Comparison of ENCODE assay signal across 13 cellular contexts in genomic region chr21:44485796-44486195, GRCh38. TPM values are rescaled to one million over a fixed set of nuclear protein-coding genes. Genes with fewer than 3 reads are reported as not detected.
DNase-seq lines count a peak whose midpoint lies in the region; TF ChIP-seq lines count a peak whose summit lies in the region.
"Had no signal": no experiment of that assay in that cellular context is flagged by ENCODE, and none has a peak within 500 bp of the region (broad histone marks: within the 10 kb centered on the region; RNA-seq: fewer than 3 reads in every experiment).

No MANE protein-coding gene starts in this region.

- peaks cover 2% of the 10 kb centered on the region for H3K4me1 Mint-ChIP-seq in activated CD4-positive, alpha-beta T cell treated with anti-CD3 and anti-CD28 coated beads, Interleukin-2, amount 10 ng/mL, durations not matched to agents 24 days and 14 days
- H3K4me1 Mint-ChIP-seq: stimulated activated naive B cell treated with anti-CD40 and anti-IgM and Interleukin-4, amounts not matched to agents 10 μg/mL and 1 μg/mL and 100 μg/mL, for 72 hours had no signal

- peak overlapping the region; percentile 57 for H3K9ac ChIP-seq in adipocyte (ENCODE audit: low read length)
- peak overlapping the region in 1 of 2 donors; percentile 44 for H3K9ac ChIP-seq in liver (ENCODE audit: low read depth in 1 of 2, low read length in 2 of 2)

- no peaks in the 10 kb centered on the region for H3K36me3 ChIP-seq in adipocyte (ENCODE audit: control insufficient read depth, insufficient read depth, low read length, severe bottlenecking)
- peaks cover 1 to 8% (median 2%) of the 10 kb centered on the region in 4 donors for H3K36me3 ChIP-seq in liver (ENCODE audit: control insufficient read depth in 4 of 4, insufficient read depth in 3 of 4, low read depth in 1 of 4, low read length in 3 of 4)
- H3K36me3 ChIP-seq in stomach = peaks cover 0 to 5% (median 0%) of the 10 kb centered on the region in 4 donors
- no peaks in the 10 kb centered on the region for H3K36me3 ChIP-seq in OCI-LY7 (ENCODE audit: insufficient read depth, low read length)
- H3K36me3 ChIP-seq: neutrophil had no signal

- peaks cover 3% of the 10 kb centered on the region for H3K4me1 ChIP-seq in adipocyte (ENCODE audit: control insufficient read depth, insufficient read depth, low read length)
- H3K4me1 ChIP-seq in liver (ENCODE audit: control insufficient read depth in 4 of 4, insufficient read depth in 4 of 4, low read length in 3 of 4) = peaks cover 2 to 27% (median 19%) of the 10 kb centered on the region in 4 donors
- peaks cover 0 to 21% (median 12%) of the 10 kb centered on the region in 4 donors for H3K4me1 ChIP-seq in stomach
- no peaks in the 10 kb centered on the region for H3K4me1 ChIP-seq in OCI-LY7 (ENCODE audit: insufficient read depth, low read length, poor library complexity, severe bottlenecking)

- peaks cover 4% of the 10 kb centered on the region for H3K9me3 Mint-ChIP-seq in activated CD4-positive, alpha-beta T cell treated with anti-CD3 and anti-CD28 coated beads, Interleukin-2, amount 10 ng/mL, durations not matched to agents 24 days and 14 days
- H3K9me3 Mint-ChIP-seq: effector memory CD8-positive, alpha-beta T cell had no signal

- no peaks in the 10 kb centered on the region for H3K36me3 Mint-ChIP-seq in activated CD4-positive, alpha-beta T cell treated with anti-CD3 and anti-CD28 coated beads, Interleukin-2, amount 10 ng/mL, durations not matched to agents 24 days and 14 days (ENCODE audit: low read depth)

- no peaks in the 10 kb centered on the region for H3K9me2 ChIP-seq in OCI-LY7 (ENCODE audit: insufficient read depth, low read length)

- no peak for DNase-seq in activated CD4-positive, alpha-beta T cell treated with anti-CD3 and anti-CD28 coated beads, Interleukin-2, amount 10 ng/mL, durations not matched to agents 24 days and 14 days
- DNase-seq in activated CD4-positive, alpha-beta T cell treated with anti-CD3 and anti-CD28 coated beads, Interleukin-2, amount 50 U/mL, for 1 hour = no peak
- no peak for DNase-seq in adipocyte (ENCODE audit: low read depth)
- no peak for DNase-seq in stomach
- no peak for DNase-seq in SW480 (ENCODE audit: low spot score)
- no peak for DNase-seq in iPS-NIHi11 (ENCODE audit: low spot score)
- no peak for DNase-seq in OCI-LY7 (ENCODE audit: low spot score)
- DNase-seq: DND-41, SIG-M5 had no signal

- TF ChIP-seq POLR2A in stomach (IDR thresholded peaks at IDR 0.05) = no peak

- no peak overlapping the region for H3K27ac Mint-ChIP-seq in activated CD4-positive, alpha-beta T cell treated with anti-CD3 and anti-CD28 coated beads, Interleukin-2, amount 10 ng/mL, durations not matched to agents 24 days and 14 days
- H3K27ac Mint-ChIP-seq: effector memory CD8-positive, alpha-beta T cell; stimulated activated naive B cell treated with anti-CD40 and anti-IgM and Interleukin-4, amounts not matched to agents 10 μg/mL and 1 μg/mL and 100 μg/mL, for 72 hours had no signal

- TF ChIP-seq CTCF in liver (IDR thresholded peaks at IDR 0.05; ENCODE audit: low read depth, low read length, missing input control) (no peak), stomach (IDR thresholded peaks at IDR 0.05) (no peak), OCI-LY7 (conservative IDR thresholded peaks at IDR 0.05; ENCODE audit: low read length) (no peak)

- H3K27ac ChIP-seq in liver (ENCODE audit: low read depth in 1 of 2, low read length in 2 of 2) (peak overlapping the region; percentile 15 to 70), stomach (no peak overlapping the region), OCI-LY7 (ENCODE audit: low read depth, low read length, poor library complexity, severe bottlenecking) (no peak overlapping the region)
- H3K27ac ChIP-seq: neutrophil had no signal

- H3K4me3 ChIP-seq in adipocyte (ENCODE audit: low read length) (peak overlapping the region; percentile 75), liver (ENCODE audit: low read depth in 1 of 3, low read length in 3 of 3) (peak overlapping the region; percentile 18 to 64 (median 50)), stomach (peak overlapping the region in 3 of 4 donors; percentile 3 to 29 (median 27)), OCI-LY7 (ENCODE audit: low read depth, low read length, poor library complexity, severe bottlenecking) (no peak overlapping the region)

- no peak overlapping the region for H2AFZ ChIP-seq in OCI-LY7 (ENCODE audit: low read length)

- BruUV-seq in OCI-LY7 (replicated peaks; lab: Mats Ljungman, UMichigan) = no TSS peak

- TF ChIP-seq RAD21 in liver (IDR thresholded peaks at IDR 0.05) = no peak

- H3K9me3 ChIP-seq in adipocyte (ENCODE audit: control insufficient read depth, low read length) (no peaks in the 10 kb centered on the region), liver (ENCODE audit: control insufficient read depth in 4 of 4, low read length in 3 of 4) (no peaks in the 10 kb centered on the region), stomach (no peaks in the 10 kb centered on the region), OCI-LY7 (ENCODE audit: low read length) (no peaks in the 10 kb centered on the region)
- H3K9me3 ChIP-seq: neutrophil had no signal

- H3K4me2 ChIP-seq in OCI-LY7 (ENCODE audit: low read length) = no peak overlapping the region

- H4K20me1 ChIP-seq in OCI-LY7 (ENCODE audit: insufficient read depth, low read length) = no peaks in the 10 kb centered on the region

- 79% methylated on average over 10 of the region's 10 CpGs for WGBS in liver
- WGBS in stomach, 5 donors = 64 to 83% (median 69%) methylated on average over 9 to 10 of the region's 10 CpGs

- peak overlapping the region; percentile 46 for H3K4me3 Mint-ChIP-seq in activated CD4-positive, alpha-beta T cell treated with anti-CD3 and anti-CD28 coated beads, Interleukin-2, amount 10 ng/mL, durations not matched to agents 24 days and 14 days

- POLR2A ChIA-PET in OCI-LY7 (lab: Charles Lee) = no interaction called here

- peaks cover 30% of the 10 kb centered on the region for H3K27me3 ChIP-seq in adipocyte (replicated peaks; ENCODE audit: control insufficient read depth, insufficient read depth, low read length)
- no peaks in the 10 kb centered on the region for H3K27me3 ChIP-seq in liver (ENCODE audit: control insufficient read depth in 4 of 4, insufficient read depth in 4 of 4, low read length in 3 of 4)
- H3K27me3 ChIP-seq in stomach = peaks cover 0 to 7% (median 0%) of the 10 kb centered on the region in 3 donors

- H3K79me2 ChIP-seq in OCI-LY7 (ENCODE audit: insufficient read depth, low read depth, low read length) = no peaks in the 10 kb centered on the region

- intact Hi-C loops in activated CD4-positive, alpha-beta T cell treated with anti-CD3 and anti-CD28 coated beads, Interleukin-2, amount 10 ng/mL, durations not matched to agents 24 days and 14 days (cut with micrococcal nuclease) = no loop called here
- intact Hi-C loops in stomach (cut with DNase I; ENCODE audit: low total_unique reads) = no loop called here
- intact Hi-C loops in OCI-LY7 (cut with micrococcal nuclease; ENCODE audit: unreplicated experiment) = no loop called here

- H3K27me3 Mint-ChIP-seq in activated CD4-positive, alpha-beta T cell treated with anti-CD3 and anti-CD28 coated beads, Interleukin-2, amount 10 ng/mL, durations not matched to agents 24 days and 14 days = peaks cover 10% of the 10 kb centered on the region

- no peak for TF ChIP-seq EP300 in stomach (IDR thresholded peaks at IDR 0.05)

- CTCF ChIA-PET in OCI-LY7 (lab: Charles Lee; ENCODE audit: unreplicated experiment) = no interaction called here

TF ChIP-seq in liver, 16 proteins besides CTCF, POLR2A, EP300 and RAD21 (continues in another document):
- TF ChIP-seq REST (IDR thresholded peaks at IDR 0.05) = no peak
- TF ChIP-seq HNF4G (IDR thresholded peaks at IDR 0.05) = no peak
- TF ChIP-seq SP1 (IDR thresholded peaks at IDR 0.05) = no peak
- no peak for TF ChIP-seq EGR1 (IDR thresholded peaks at IDR 0.05; ENCODE audit: low read depth in 2 of 2)
- no peak for TF ChIP-seq NR2F2 (IDR thresholded peaks at IDR 0.05)
- TF ChIP-seq JUND (IDR thresholded peaks at IDR 0.05) = no peak

RNA-seq across cellular contexts. Expression of gene LRRC3, which starts 30.5 kb away (rescaled TPM):
- 2.3 and 2.4 TPM in 2 replicates for total RNA-seq in activated CD4-positive, alpha-beta T cell treated with anti-CD3 and anti-CD28 coated beads, Interleukin-2, amount 10 ng/mL, durations not matched to agents 24 days and 14 days
- total RNA-seq in liver = 10 to 100 TPM in 1 of 2 donors, 1 to 10 TPM in 1; 3.0 to 14.2 TPM
- 10 to 100 TPM in 1 of 2 donors, 1 to 10 TPM in 1; 3.9 to 11.1 TPM for polyA plus RNA-seq in liver
- 1 to 10 TPM; 1.2 to 8.0 (median 5.5) TPM for total RNA-seq in stomach
- polyA plus RNA-seq in stomach = 1 to 10 TPM in 2 of 3 donors, under 1 TPM in 1; 0.76 to 1.3 (median 1.3) TPM
- total RNA-seq in OCI-LY7 (2014; rRNA removed; shearing (Covaris generic)) = not detected in 2 replicates
- total RNA-seq in OCI-LY7 (2022) = not detected in 2 replicates

RNA-seq across cellular contexts. Expression of gene KRTAP10-1, which starts 54.2 kb away (rescaled TPM):
- not detected in 2 replicates for total RNA-seq in activated CD4-positive, alpha-beta T cell treated with anti-CD3 and anti-CD28 coated beads, Interleukin-2, amount 10 ng/mL, durations not matched to agents 24 days and 14 days
- total RNA-seq in liver = not detected
- polyA plus RNA-seq in liver = not detected
- not detected for total RNA-seq in stomach
- polyA plus RNA-seq in stomach = not detected
- total RNA-seq in OCI-LY7 (2014; rRNA removed; shearing (Covaris generic)) = 0.13 TPM in 1 of 2 replicates, not detected in the other
- total RNA-seq in OCI-LY7 (2022) = not detected in 2 replicates

Comparison
In these comparisons a context has a peak if more than half of its experiments do, and no peak if none do; other contexts are left out.
1. H3K27ac ChIP-seq: peak in liver (2 of 2); none in stomach (0 of 5) and OCI-LY7 (single experiment).